8 cellular contexts compared by ENCODE assay signal in genomic region chr10:3043512-3044368, GRCh38. TPM values are rescaled to one million over a fixed set of nuclear protein-coding genes. Genes with fewer than 3 reads are reported as not detected.
DNase-seq lines count a peak whose midpoint lies in the region; ATAC-seq, FAIRE-seq and TF ChIP-seq lines count a peak whose summit lies in the region.

No MANE protein-coding gene starts in this region.

- no peaks in the 10 kb centered on the region for H3K27me3 ChIP-seq in PC-3 (ENCODE audit: low read length)
- H3K27me3 ChIP-seq in pancreas, result no peaks in the 10 kb centered on the region

- peak; percentile 79 for ATAC-seq in GM21360 (IDR thresholded peaks at IDR 0.05; ENCODE audit: unreplicated experiment)
- ATAC-seq in PC-3, result peak; percentile 83
- ATAC-seq in pancreas, result peak; percentile 69 to 93 (median 87)
- no peak for ATAC-seq in GM21717 (IDR thresholded peaks at IDR 0.05; ENCODE audit: unreplicated experiment)

- H3K4me2 ChIP-seq in PC-3 (ENCODE audit: low read length), result peak overlapping the region; percentile 26; the same call in 1 of the 2 replicates

- POLR2A ChIA-PET in PC-3 (lab: Charles Lee; ENCODE audit: unreplicated experiment), result no interaction called here

- H3K27ac ChIP-seq in PC-3 (ENCODE audit: low read length), result no peak overlapping the region
- H3K27ac ChIP-seq in pancreas, result no peak overlapping the region

- peak; percentile 70 for TF ChIP-seq CTCF in PC-3 (conservative IDR thresholded peaks at IDR 0.05; ENCODE audit: low read depth, low read length)
- peak in 3 of 4 donors; percentile 30 to 38 (median 37) for TF ChIP-seq CTCF in pancreas (IDR thresholded peaks at IDR 0.05)

- no peaks in the 10 kb centered on the region for H4K20me1 ChIP-seq in PC-3 (ENCODE audit: low read length)

- no peaks in the 10 kb centered on the region for H3K79me2 ChIP-seq in PC-3 (ENCODE audit: low read length)

- H3K4me3 ChIP-seq in PC-3 (ENCODE audit: low read length) (no peak overlapping the region), pancreas (no peak overlapping the region)

- H3K9ac ChIP-seq in PC-3 (ENCODE audit: low read length), result no peak overlapping the region

- H3K4me1 ChIP-seq in PC-3 (ENCODE audit: insufficient read depth, low read length) (peaks cover 13% of the 10 kb centered on the region), pancreas (no peaks in the 10 kb centered on the region)

- CTCF ChIA-PET in PC-3 (lab: Charles Lee), result interaction anchor here (0.6 to 1.1 kb wide), 2 partner anchors 62 to 116 kb away, joined by 3 read pairs; no protein-coding TSS in a partner anchor

- DNase-seq in DMS53 (lab: John Stamatoyannopoulos, UW) (peak; percentile 85), HuH-7 (ENCODE audit: low spot score) (peak; percentile 78), PC-3 (peak; percentile 62), germinal center (ENCODE audit: low spot score) (peak; percentile 41), pancreas (peak in 4 of 6 donors; percentile 25 to 58 (median 41))
- DNase-seq in activated naive CD4-positive, alpha-beta T cell treated with Interleukin-2 at 50 U/mL for 16 hours, result peak; percentile 64

- H2AFZ ChIP-seq in PC-3 (ENCODE audit: low read length), result peak overlapping the region; percentile 45; the same call in 1 of the 2 replicates

- H3K36me3 ChIP-seq in PC-3 (ENCODE audit: low read depth, low read length) (no peaks in the 10 kb centered on the region), pancreas (no peaks in the 10 kb centered on the region)

- no TSS peak for BruUV-seq in PC-3 (replicated peaks; lab: Mats Ljungman, UMichigan)

- H3K9me3 ChIP-seq in PC-3 (ENCODE audit: low read length) (no peaks in the 10 kb centered on the region), pancreas (no peaks in the 10 kb centered on the region)

- 17 to 18% methylated on average over 16 of the region's 16 CpGs for WGBS in pancreas, 2 donors

- intact Hi-C loops in PC-3 (cut with micrococcal nuclease) (loop anchor here (1.0 to 5.0 kb wide), 4 partner anchors 66 to 1931 kb away; no protein-coding TSS in a partner anchor), pancreas (cut with DNase I) (loop anchor here in 1 of 3 donors (10.0 kb wide), 1 partner anchor 119 kb away; no protein-coding TSS in a partner anchor)

- no peaks in the 10 kb centered on the region for H3F3A ChIP-seq in PC-3 (ENCODE audit: low read length, unreplicated experiment)

- no peaks in the 10 kb centered on the region for H3K9me2 ChIP-seq in PC-3 (replicated peaks; ENCODE audit: low read length)

- no peak for FAIRE-seq in pancreas (lab: Jason Lieb, UNC)

RNA-seq across cellular contexts. Expression of gene PFKP, which starts 23.6 kb away (rescaled TPM):
- total RNA-seq in PC-3 (2014; rRNA removed), result 140 and 172 TPM in 2 replicates
- total RNA-seq in pancreas, result 10 to 100 TPM in 3 of 6 donors, 1 to 10 TPM in 3; 6.8 to 25.0 (median 10.4) TPM
- polyA plus RNA-seq in pancreas, result 10 to 100 TPM; 16.6 to 32.5 TPM
